Comparison of ENCODE assay signal across 25 cellular contexts in genomic region chr12:92863255-92863654, GRCh38.
"Had no signal": no experiment of that assay in that cellular context is flagged by ENCODE, and none has a peak within 500 bp of the region (broad histone marks: within the 10 kb centered on the region; RNA-seq: fewer than 3 reads in every experiment).

No MANE protein-coding gene starts in this region.

- H3K4me3 ChIP-seq: colonic mucosa, lower lobe of right lung, sigmoid colon, thoracic aorta, upper lobe of right lung had no signal

- H3K27me3 ChIP-seq: brain microvascular endothelial cell, colonic mucosa, sigmoid colon, upper lobe of right lung had no signal

- DNase-seq: activated CD4-positive, alpha-beta T cell treated with anti-CD3 and anti-CD28 coated beads for 36 hours; activated CD4-positive, alpha-beta T cell treated with anti-CD3 and anti-CD28 coated beads, Interleukin-2, amount 50 U/mL, for 48 hours; activated naive CD4-positive, alpha-beta T cell treated with anti-CD3 and anti-CD28 coated beads for 36 hours; activated naive CD8-positive, alpha-beta T cell treated with anti-CD3 and anti-CD28 coated beads, Interleukin-2, amount 50 U/mL, for 24 hours; anterior cingulate cortex; brain microvascular endothelial cell; colonic mucosa; erythroblast; foreskin melanocyte; glutamatergic neuron; hypothalamus; islet precursor cell; left colon; lower lobe of right lung; nucleus accumbens; sigmoid colon; stimulated activated CD4-positive, alpha-beta T cell treated with anti-CD3 and anti-CD28 coated beads, Interleukin-4, amount 100 ng/mL, for 24 hours; T-helper 1 cell; T-helper 9 cell; upper lobe of right lung; WERI-Rb-1 had no signal

- H3K4me3 Mint-ChIP-seq: activated CD4-positive, alpha-beta T cell treated with anti-CD3 and anti-CD28 coated beads for 36 hours; activated naive CD4-positive, alpha-beta T cell treated with anti-CD3 and anti-CD28 coated beads for 36 hours; activated naive CD8-positive, alpha-beta T cell treated with anti-CD3 and anti-CD28 coated beads, Interleukin-2, amount 50 U/mL, for 24 hours; central memory CD8-positive, alpha-beta T cell; nephron; stimulated activated effector memory CD8-positive, alpha-beta T cell treated with anti-CD3 and anti-CD28 coated beads, Interleukin-12 subunit alpha, Interleukin-12 subunit beta, amount 100 ng/mL, for 72 hours had no signal

- H3K9me3 Mint-ChIP-seq: activated naive CD4-positive, alpha-beta T cell treated with anti-CD3 and anti-CD28 coated beads for 36 hours; activated naive CD8-positive, alpha-beta T cell treated with anti-CD3 and anti-CD28 coated beads, Interleukin-2, amount 50 U/mL, for 24 hours; central memory CD8-positive, alpha-beta T cell; nephron; stimulated activated effector memory CD8-positive, alpha-beta T cell treated with anti-CD3 and anti-CD28 coated beads, Interleukin-12 subunit alpha, Interleukin-12 subunit beta, amount 100 ng/mL, for 72 hours had no signal

- H3K27me3 Mint-ChIP-seq: activated CD4-positive, alpha-beta T cell treated with anti-CD3 and anti-CD28 coated beads for 36 hours; activated naive CD8-positive, alpha-beta T cell treated with anti-CD3 and anti-CD28 coated beads, Interleukin-2, amount 50 U/mL, for 24 hours; central memory CD8-positive, alpha-beta T cell had no signal

- H3K4me1 ChIP-seq: colonic mucosa, lower lobe of right lung, upper lobe of right lung had no signal

- H3K9me3 ChIP-seq: colonic mucosa, lower lobe of right lung, sigmoid colon, thoracic aorta, upper lobe of right lung had no signal

- H3K27ac Mint-ChIP-seq: activated CD4-positive, alpha-beta T cell treated with anti-CD3 and anti-CD28 coated beads for 36 hours; activated naive CD4-positive, alpha-beta T cell treated with anti-CD3 and anti-CD28 coated beads for 36 hours; activated naive CD8-positive, alpha-beta T cell treated with anti-CD3 and anti-CD28 coated beads, Interleukin-2, amount 50 U/mL, for 24 hours; nephron; stimulated activated effector memory CD8-positive, alpha-beta T cell treated with anti-CD3 and anti-CD28 coated beads, Interleukin-12 subunit alpha, Interleukin-12 subunit beta, amount 100 ng/mL, for 72 hours had no signal

- ATAC-seq: activated CD4-positive, alpha-beta T cell treated with anti-CD3 and anti-CD28 coated beads for 36 hours; activated naive CD8-positive, alpha-beta T cell treated with anti-CD3 and anti-CD28 coated beads, Interleukin-2, amount 50 U/mL, for 24 hours; left colon; lower lobe of right lung; stimulated activated effector memory CD8-positive, alpha-beta T cell treated with anti-CD3 and anti-CD28 coated beads, Interleukin-12 subunit alpha, Interleukin-12 subunit beta, amount 100 ng/mL, for 72 hours; upper lobe of right lung had no signal

- H3K4me1 Mint-ChIP-seq: activated naive CD8-positive, alpha-beta T cell treated with anti-CD3 and anti-CD28 coated beads, Interleukin-2, amount 50 U/mL, for 24 hours; stimulated activated effector memory CD8-positive, alpha-beta T cell treated with anti-CD3 and anti-CD28 coated beads, Interleukin-12 subunit alpha, Interleukin-12 subunit beta, amount 100 ng/mL, for 72 hours had no signal

- H3K36me3 ChIP-seq: thoracic aorta, WERI-Rb-1 had no signal

- H3K27ac ChIP-seq: brain microvascular endothelial cell, colonic mucosa, lower lobe of right lung, sigmoid colon, thoracic aorta, upper lobe of right lung, WERI-Rb-1 had no signal
